ENCODE assay signal across 8 cellular contexts in genomic region chr4:121696140-121696640, GRCh38. TPM values are rescaled to one million over a fixed set of nuclear protein-coding genes. Genes with fewer than 3 reads are reported as not detected.
A peak's percentile ranks its signal among the peaks of the same experiment; 100 is the strongest.
DNase-seq lines count a peak whose midpoint lies in the region; ATAC-seq and TF ChIP-seq lines count a peak whose summit lies in the region.

No MANE protein-coding gene starts in this region.

- no peak for TF ChIP-seq CTCF in 22Rv1 (IDR thresholded peaks at IDR 0.05)

- WGBS in adipose tissue, 3 donors: 0% methylated on average over 28 of the region's 28 CpGs

- intact Hi-C loops in left cardiac atrium (cut with DNase I): loop anchor here in 1 of 2 donors (5.0 kb wide), 1 partner anchor 106 kb away; the partner anchor contains the start of gene EXOSC9

- DNase-seq in SW 1271 (lab: John Stamatoyannopoulos, UW): peak; percentile 15 to 41
- DNase-seq in left cardiac atrium: peak; percentile 86
- DNase-seq in pons (ENCODE audit: low spot score): peak; percentile 77
- no peak for DNase-seq in GM19240 (ENCODE audit: insufficient read length, low spot score)

- peak overlapping the region; percentile 67 for H3K27ac ChIP-seq in 22Rv1
- peak overlapping the region; percentile 91 for H3K27ac ChIP-seq in adipose tissue (ENCODE audit: low read depth, low read length)

- ATAC-seq in GM18873 (IDR thresholded peaks at IDR 0.05; ENCODE audit: low FRiP score, unreplicated experiment) (peak; percentile 27), HG03432 (IDR thresholded peaks at IDR 0.05; ENCODE audit: unreplicated experiment) (peak; percentile 34), left cardiac atrium (peak; percentile 66 to 77)

RNA-seq across cellular contexts. Expression of gene ANXA5, which starts 0.6 kb away (rescaled TPM):
- polyA plus RNA-seq in adipose tissue: 100 to 1,000 TPM; 130 to 685 (median 535) TPM
- total RNA-seq in left cardiac atrium: 100 to 1,000 TPM; 243 to 278 TPM
